In genomic region chr3:58274027-58274614, GRCh38 we compare ENCODE assay signal across 2 cellular contexts.
TF ChIP-seq lines count a peak whose summit lies in the region.

No MANE protein-coding gene starts in this region.

TF ChIP-seq in liver, 16 proteins besides CTCF, POLR2A, EP300 and RAD21:
- TF ChIP-seq YY1 (IDR thresholded peaks at IDR 0.05), result no peak
- TF ChIP-seq ZBTB33 (IDR thresholded peaks at IDR 0.05), result no peak
- peak; percentile 9 to 24 for TF ChIP-seq RXRA (IDR thresholded peaks at IDR 0.05)

TF ChIP-seq in HepG2, 621 proteins besides CTCF, POLR2A, EP300 and RAD21:
- no peak for TF ChIP-seq ZNF33B (CRISPR knock-in tag; IDR thresholded peaks at IDR 0.05)
- TF ChIP-seq FOXA3 (CRISPR knock-in tag; IDR thresholded peaks at IDR 0.05), result no peak
- TF ChIP-seq RFX3 (CRISPR knock-in tag; IDR thresholded peaks at IDR 0.05), result no peak
- no peak for TF ChIP-seq PITX1 (CRISPR knock-in tag; IDR thresholded peaks at IDR 0.05)
- no peak for TF ChIP-seq ZNF224 (CRISPR knock-in tag; IDR thresholded peaks at IDR 0.05)
- no peak for TF ChIP-seq SP5 (CRISPR knock-in tag; IDR thresholded peaks at IDR 0.05; ENCODE audit: borderline replicate concordance, low read depth)
- TF ChIP-seq ISX (CRISPR knock-in tag; conservative IDR thresholded peaks at IDR 0.05), result no peak
- TF ChIP-seq PHF5A (CRISPR knock-in tag; IDR thresholded peaks at IDR 0.05; ENCODE audit: low read depth, unreplicated experiment), result no peak
- no peak for TF ChIP-seq ZNF558 (CRISPR knock-in tag; IDR thresholded peaks at IDR 0.05; ENCODE audit: borderline replicate concordance)
- no peak for TF ChIP-seq HCFC1 (IDR thresholded peaks at IDR 0.05; ENCODE audit: low read depth, low read length)
- TF ChIP-seq ZNF496 (CRISPR knock-in tag; IDR thresholded peaks at IDR 0.05; ENCODE audit: insufficient replicate concordance), result no peak
- TF ChIP-seq ZBTB40 (IDR thresholded peaks at IDR 0.05), result no peak
- no peak for TF ChIP-seq ZBTB40 (CRISPR knock-in tag; IDR thresholded peaks at IDR 0.05)
- no peak for TF ChIP-seq ZNF768 (CRISPR knock-in tag; IDR thresholded peaks at IDR 0.05)
